ENCODE assay signal across 13 cellular contexts in the genomic region with DNA sequence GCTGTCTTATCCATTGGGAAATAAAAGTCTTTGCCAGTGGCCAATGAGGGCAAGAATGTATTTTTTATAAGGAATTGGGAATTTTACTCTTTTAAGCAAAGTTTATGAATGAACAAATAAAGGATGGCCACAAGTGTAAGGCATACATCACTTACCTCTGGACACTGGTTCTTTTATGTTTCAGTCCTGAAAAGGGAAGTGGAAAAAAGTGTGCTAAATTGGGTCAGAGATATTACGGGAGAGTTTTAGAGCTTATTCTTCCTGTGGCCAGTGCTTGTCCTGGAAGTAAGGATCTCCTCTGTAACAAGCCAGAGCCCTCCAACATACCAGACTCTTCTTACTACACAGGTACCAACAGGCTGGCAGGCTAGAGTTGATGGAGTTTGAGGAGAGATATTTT. TPM values are rescaled to one million over a fixed set of nuclear protein-coding genes. Genes with fewer than 3 reads are reported as not detected.
A peak's percentile ranks its signal among the peaks of the same experiment; 100 is the strongest.
DNase-seq lines count a peak whose midpoint lies in the region; ATAC-seq and TF ChIP-seq lines count a peak whose summit lies in the region.
"Had no signal": no experiment of that assay in that cellular context is flagged by ENCODE, and none has a peak within 500 bp of the region (broad histone marks: within the 10 kb centered on the region; RNA-seq: fewer than 3 reads in every experiment).

No MANE protein-coding gene starts in this region.

- no peaks in the 10 kb centered on the region for H3K36me3 Mint-ChIP-seq in T-helper 17 cell (ENCODE audit: low read depth)

- H3K79me2 ChIP-seq in DOHH2 (ENCODE audit: control insufficient read depth, low read length) = no peaks in the 10 kb centered on the region

- no peaks in the 10 kb centered on the region for H3K27me3 ChIP-seq in DOHH2 (ENCODE audit: control insufficient read depth, low read length)
- H3K27me3 ChIP-seq in neutrophil = no peaks in the 10 kb centered on the region
- no peaks in the 10 kb centered on the region for H3K27me3 ChIP-seq in breast epithelium

- no peaks in the 10 kb centered on the region for H3K9me2 ChIP-seq in DOHH2 (replicated peaks; ENCODE audit: control insufficient read depth, low read length)

- H3K27me3 Mint-ChIP-seq in T-helper 17 cell = peaks cover 21% of the 10 kb centered on the region
- H3K27me3 Mint-ChIP-seq: CD4-positive, alpha-beta T cell had no signal

- TF ChIP-seq POLR2A in breast epithelium (IDR thresholded peaks at IDR 0.05) = no peak

- peak overlapping the region; percentile 33 for H3K4me2 ChIP-seq in DOHH2 (ENCODE audit: low read length)
- H3K4me2 ChIP-seq: GM23338 had no signal

- intact Hi-C loops in breast epithelium (cut with DNase I; ENCODE audit: low total_unique reads) = no loop called here

- ATAC-seq in T-helper 17 cell = no peak
- ATAC-seq: GM23338 had no signal

- no peak overlapping the region for H3K4me3 ChIP-seq in DOHH2 (ENCODE audit: low read length)
- no peak overlapping the region for H3K4me3 ChIP-seq in neutrophil (ENCODE audit: low read depth in 1 of 2, low read length in 1 of 2)
- H3K4me3 ChIP-seq in breast epithelium = no peak overlapping the region
- H3K4me3 ChIP-seq: GM23338 had no signal

- no peaks in the 10 kb centered on the region for H3K36me3 ChIP-seq in DOHH2 (ENCODE audit: control insufficient read depth, low read length)
- no peaks in the 10 kb centered on the region for H3K36me3 ChIP-seq in neutrophil
- H3K36me3 ChIP-seq in breast epithelium = no peaks in the 10 kb centered on the region

- no peak overlapping the region for H3K27ac ChIP-seq in DOHH2 (ENCODE audit: low read depth, low read length)
- peak overlapping the region; percentile 44 for H3K27ac ChIP-seq in neutrophil
- no peak overlapping the region for H3K27ac ChIP-seq in breast epithelium
- H3K27ac ChIP-seq: 22Rv1, HL-60 had no signal

- H3K9me3 ChIP-seq in DOHH2 (ENCODE audit: control insufficient read depth, insufficient read depth, low read length) (no peaks in the 10 kb centered on the region), T-helper 17 cell (ENCODE audit: control insufficient read depth, low read length, poor library complexity, severe bottlenecking) (no peaks in the 10 kb centered on the region), neutrophil (no peaks in the 10 kb centered on the region), breast epithelium (no peaks in the 10 kb centered on the region)

- 0 out of 2 replicates have a peak, but pooled peaks cover 2% of the 10 kb centered on the region for H3F3A ChIP-seq in DOHH2 (ENCODE audit: control insufficient read depth, insufficient read depth)

- no peak overlapping the region for H3K4me3 Mint-ChIP-seq in T-helper 17 cell
- H3K4me3 Mint-ChIP-seq: CD4-positive, alpha-beta T cell; GM23338 had no signal

- TF ChIP-seq CTCF in DOHH2 (IDR thresholded peaks at IDR 0.05; ENCODE audit: low read depth, low read length, poor library complexity, severe bottlenecking) (no peak), neutrophil (IDR thresholded peaks at IDR 0.05) (no peak), breast epithelium (IDR thresholded peaks at IDR 0.05) (no peak)

- H3K27ac Mint-ChIP-seq in T-helper 17 cell = peak overlapping the region; percentile 37
- H3K27ac Mint-ChIP-seq: CD4-positive, alpha-beta T cell; GM23338 had no signal

- no peaks in the 10 kb centered on the region for H4K20me1 ChIP-seq in DOHH2 (ENCODE audit: control insufficient read depth, insufficient read depth, low read depth, low read length)

- H3K4me1 ChIP-seq in DOHH2 (ENCODE audit: control insufficient read depth, low read length) (peaks cover 12% of the 10 kb centered on the region), neutrophil (ENCODE audit: control insufficient read depth in 1 of 2, insufficient read depth in 1 of 2, low read depth in 1 of 2, low read length in 1 of 2) (peaks cover 9 to 11% of the 10 kb centered on the region in 2 experiments), breast epithelium (no peaks in the 10 kb centered on the region)

- no peaks in the 10 kb centered on the region for H3K4me1 Mint-ChIP-seq in T-helper 17 cell

- DNase-seq in DMS53 (lab: John Stamatoyannopoulos, UW) (peak; percentile 15), DMS53 treated with DMSO at 0.1 percent for 48 hours (lab: John Stamatoyannopoulos, UW; ENCODE audit: unreplicated experiment) (no peak), T-helper 17 cell (no peak), breast epithelium (ENCODE audit: low spot score in 2 of 2) (no peak), NCI-H82 treated with DMSO at 0.1 percent for 48 hours (lab: John Stamatoyannopoulos, UW; ENCODE audit: unreplicated experiment) (no peak)
- DNase-seq: CD4-positive, alpha-beta T cell; H7; KBM-7 had no signal

RNA-seq across cellular contexts. Expression of a gene that starts 22.5 kb away (rescaled TPM):
- total RNA-seq in T-helper 17 cell (10 to 100 TPM; 24.3 to 27.2 TPM), breast epithelium (10 to 100 TPM; 23.8 to 38.9 (median 26.2) TPM)

RNA-seq across cellular contexts. Expression of a gene that starts 46.1 kb away (rescaled TPM):
- 10 to 100 TPM in 1 of 2 donors, 1 to 10 TPM in 1; 9.2 to 14.2 TPM for total RNA-seq in T-helper 17 cell
- 10 to 100 TPM; 23.6 to 64.6 (median 24.9) TPM for total RNA-seq in breast epithelium
